ENCODE assay signal across 1 cellular context in the genomic region with DNA sequence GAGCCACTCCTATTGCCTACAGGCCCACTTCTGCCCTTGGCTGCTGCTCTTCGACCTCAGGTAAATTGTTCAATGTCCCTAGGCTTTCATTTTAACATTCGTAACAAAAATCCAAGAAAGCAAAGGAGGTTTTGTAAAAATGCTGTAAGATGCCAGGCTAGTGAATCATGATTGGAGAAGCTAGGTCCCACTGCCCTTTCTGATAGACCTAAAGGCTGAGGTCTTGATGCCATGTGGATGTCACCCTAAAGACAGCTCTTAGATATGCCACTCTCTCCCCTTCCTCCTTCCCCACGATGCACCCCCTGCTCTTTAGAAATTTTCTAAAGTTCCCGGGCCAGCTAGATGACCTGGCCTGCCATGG.
TF ChIP-seq lines count a peak whose summit lies in the region.

No MANE protein-coding gene starts in this region.

TF ChIP-seq in neural cell, 6 proteins besides CTCF, POLR2A, EP300 and RAD21 (continued from another document):
- TF ChIP-seq, protein P1, sequence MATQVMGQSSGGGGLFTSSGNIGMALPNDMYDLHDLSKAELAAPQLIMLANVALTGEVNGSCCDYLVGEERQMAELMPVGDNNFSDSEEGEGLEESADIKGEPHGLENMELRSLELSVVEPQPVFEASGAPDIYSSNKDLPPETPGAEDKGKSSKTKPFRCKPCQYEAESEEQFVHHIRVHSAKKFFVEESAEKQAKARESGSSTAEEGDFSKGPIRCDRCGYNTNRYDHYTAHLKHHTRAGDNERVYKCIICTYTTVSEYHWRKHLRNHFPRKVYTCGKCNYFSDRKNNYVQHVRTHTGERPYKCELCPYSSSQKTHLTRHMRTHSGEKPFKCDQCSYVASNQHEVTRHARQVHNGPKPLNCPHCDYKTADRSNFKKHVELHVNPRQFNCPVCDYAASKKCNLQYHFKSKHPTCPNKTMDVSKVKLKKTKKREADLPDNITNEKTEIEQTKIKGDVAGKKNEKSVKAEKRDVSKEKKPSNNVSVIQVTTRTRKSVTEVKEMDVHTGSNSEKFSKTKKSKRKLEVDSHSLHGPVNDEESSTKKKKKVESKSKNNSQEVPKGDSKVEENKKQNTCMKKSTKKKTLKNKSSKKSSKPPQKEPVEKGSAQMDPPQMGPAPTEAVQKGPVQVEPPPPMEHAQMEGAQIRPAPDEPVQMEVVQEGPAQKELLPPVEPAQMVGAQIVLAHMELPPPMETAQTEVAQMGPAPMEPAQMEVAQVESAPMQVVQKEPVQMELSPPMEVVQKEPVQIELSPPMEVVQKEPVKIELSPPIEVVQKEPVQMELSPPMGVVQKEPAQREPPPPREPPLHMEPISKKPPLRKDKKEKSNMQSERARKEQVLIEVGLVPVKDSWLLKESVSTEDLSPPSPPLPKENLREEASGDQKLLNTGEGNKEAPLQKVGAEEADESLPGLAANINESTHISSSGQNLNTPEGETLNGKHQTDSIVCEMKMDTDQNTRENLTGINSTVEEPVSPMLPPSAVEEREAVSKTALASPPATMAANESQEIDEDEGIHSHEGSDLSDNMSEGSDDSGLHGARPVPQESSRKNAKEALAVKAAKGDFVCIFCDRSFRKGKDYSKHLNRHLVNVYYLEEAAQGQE (IDR thresholded peaks at IDR 0.05; ENCODE audit: borderline replicate concordance): no peak
- TF ChIP-seq POLR2AphosphoS5 (IDR thresholded peaks at IDR 0.05): no peak
TF ChIP-seq in neural cell: peak in this region for 0.
